14 cellular contexts compared by ENCODE assay signal in genomic region chr4:27129871-27130277, GRCh38.
"Had no signal": no experiment of that assay in that cellular context is flagged by ENCODE, and none has a peak within 500 bp of the region (broad histone marks: within the 10 kb centered on the region; RNA-seq: fewer than 3 reads in every experiment).

No MANE protein-coding gene starts in this region.

- ATAC-seq: activated T-helper 17 cell treated with anti-CD3 and anti-CD28 coated beads, Interleukin-2, amount 50 U/mL, for 72 hours; left lung; stimulated activated naive CD8-positive, alpha-beta T cell treated with anti-CD3 and anti-CD28 coated beads, Interleukin-15, Interleukin-2, amounts not matched to agents 100 U/mL and 50 U/mL, for 24 hours had no signal

- H3K27ac ChIP-seq: left lung, sigmoid colon, suprapubic skin had no signal

- H3K4me3 ChIP-seq: left lung, sigmoid colon, suprapubic skin had no signal

- DNase-seq: activated CD4-positive, alpha-beta T cell treated with anti-CD3 and anti-CD28 coated beads for 48 hours; activated naive CD4-positive, alpha-beta T cell treated with anti-CD3 and anti-CD28 coated beads for 36 hours; left lung; nephron progenitor cell; sigmoid colon; stimulated activated CD4-positive, alpha-beta T cell treated with anti-CD3 and anti-CD28 coated beads, Interleukin-4, amount 100 ng/mL, for 1 hour; stimulated activated CD8-positive, alpha-beta memory T cell treated with anti-CD3 and anti-CD28 coated beads, Interleukin-4, amount 100 ng/mL, for 48 hours; stimulated activated naive CD8-positive, alpha-beta T cell treated with anti-CD3 and anti-CD28 coated beads, Interleukin-15, Interleukin-2, amounts not matched to agents 100 U/mL and 50 U/mL, for 24 hours; T-helper 1 cell had no signal

- H3K9me3 ChIP-seq: suprapubic skin had no signal

- H3K36me3 ChIP-seq: left lung, sigmoid colon, suprapubic skin had no signal

- H3K36me3 Mint-ChIP-seq: brain, type B pancreatic cell had no signal

- H3K27ac Mint-ChIP-seq: activated naive CD4-positive, alpha-beta T cell treated with anti-CD3 and anti-CD28 coated beads for 36 hours; activated T-helper 17 cell treated with anti-CD3 and anti-CD28 coated beads, Interleukin-2, amount 50 U/mL, for 72 hours; nephron progenitor cell; type B pancreatic cell; WTC11 had no signal

- H3K27me3 ChIP-seq: left lung, sigmoid colon had no signal

- H3K4me1 Mint-ChIP-seq: activated T-helper 17 cell treated with anti-CD3 and anti-CD28 coated beads, Interleukin-2, amount 50 U/mL, for 72 hours; nephron progenitor cell had no signal

- H3K4me3 Mint-ChIP-seq: activated naive CD4-positive, alpha-beta T cell treated with anti-CD3 and anti-CD28 coated beads for 36 hours; activated T-helper 17 cell treated with anti-CD3 and anti-CD28 coated beads, Interleukin-2, amount 50 U/mL, for 72 hours; brain; nephron progenitor cell; type B pancreatic cell; WTC11 had no signal

- H3K4me1 ChIP-seq: left lung, sigmoid colon, suprapubic skin had no signal
